ENCODE assay signal across 18 cellular contexts in the genomic region with DNA sequence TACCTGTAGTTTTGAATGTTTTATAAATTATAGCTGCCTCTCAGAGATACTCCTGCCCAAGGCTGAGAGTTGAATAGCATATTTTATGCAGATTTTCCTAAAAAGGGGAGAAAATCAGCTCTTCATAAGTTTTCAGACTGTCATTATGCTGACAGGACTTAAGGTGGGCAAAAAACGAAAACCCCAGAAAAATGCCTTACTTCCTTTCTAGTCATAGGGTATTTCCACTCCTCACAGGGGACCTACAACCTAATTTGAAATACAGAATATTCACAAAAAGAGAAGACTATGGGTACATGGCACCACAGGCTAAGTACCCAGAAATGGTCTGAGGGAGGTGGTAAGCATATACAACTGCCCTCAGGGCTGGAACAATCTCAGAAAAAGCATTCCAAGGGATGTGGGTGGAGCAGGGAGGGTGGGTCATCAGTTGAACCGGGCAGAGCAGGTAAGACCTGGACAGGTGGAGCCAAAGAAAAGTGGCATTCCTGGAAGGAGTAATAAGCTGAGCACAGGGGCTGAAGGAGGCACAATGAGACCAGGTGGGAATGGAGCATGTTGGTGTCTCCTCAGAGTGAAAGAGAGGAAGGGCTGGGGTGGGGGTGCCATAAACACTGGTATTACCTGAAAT. TPM values are rescaled to one million over a fixed set of nuclear protein-coding genes. Genes with fewer than 3 reads are reported as not detected.
DNase-seq lines count a peak whose midpoint lies in the region; ATAC-seq, FAIRE-seq and TF ChIP-seq lines count a peak whose summit lies in the region.
"Had no signal": no experiment of that assay in that cellular context is flagged by ENCODE, and none has a peak within 500 bp of the region (broad histone marks: within the 10 kb centered on the region; RNA-seq: fewer than 3 reads in every experiment).

No MANE protein-coding gene starts in this region.

- dilution Hi-C loops in keratinocyte (cut with MboI; ENCODE audit: extremely low pct_ligation_motif_present, low sequenced_read_pairs): no loop called here

- H3K27me3 Mint-ChIP-seq in activated CD4-positive, alpha-beta memory T cell treated with anti-CD3 and anti-CD28 coated beads for 36 hours: no peaks in the 10 kb centered on the region
- no peaks in the 10 kb centered on the region for H3K27me3 Mint-ChIP-seq in activated CD4-positive, alpha-beta memory T cell treated with anti-CD3 and anti-CD28 coated beads, Interleukin-2, amount 10 ng/mL, durations not matched to agents 7 days and 5 days
- no peaks in the 10 kb centered on the region for H3K27me3 Mint-ChIP-seq in stimulated activated naive CD8-positive, alpha-beta T cell treated with anti-CD3 and anti-CD28 coated beads, Interleukin-15, amount 100 ng/mL, for 72 hours
- H3K27me3 Mint-ChIP-seq: T-cell had no signal

- H3K4me1 ChIP-seq in RWPE2 (ENCODE audit: insufficient read depth, poor library complexity, severe bottlenecking) (peaks cover 62% of the 10 kb centered on the region), keratinocyte (ENCODE audit: control insufficient read depth, extremely low read depth, insufficient read depth, low read length) (peaks cover 64% of the 10 kb centered on the region)
- H3K4me1 ChIP-seq: testis had no signal

- CTCF ChIA-PET in activated CD4-positive, alpha-beta memory T cell treated with anti-CD3 and anti-CD28 coated beads for 36 hours (lab: Charles Lee): no interaction called here
- CTCF ChIA-PET in activated CD4-positive, alpha-beta memory T cell treated with anti-CD3 and anti-CD28 coated beads, Interleukin-2, amount 10 ng/mL, durations not matched to agents 7 days and 5 days (lab: Charles Lee): interaction anchor here (5.4 kb wide), 1 partner anchor 10 kb away, joined by 55 read pairs; the partner anchor contains the start of gene OXSR1

- intact Hi-C loops in activated CD4-positive, alpha-beta memory T cell treated with anti-CD3 and anti-CD28 coated beads for 36 hours (cut with micrococcal nuclease): loop anchor here (1.0 kb wide), 1 partner anchor 11 kb away; the partner anchor contains the start of gene OXSR1

- no peaks in the 10 kb centered on the region for H3K27me3 ChIP-seq in RWPE2 (ENCODE audit: insufficient read depth, poor library complexity, severe bottlenecking)
- no peaks in the 10 kb centered on the region for H3K27me3 ChIP-seq in keratinocyte (ENCODE audit: control insufficient read depth, extremely low read depth, insufficient read depth, low read length)
- H3K27me3 ChIP-seq: neural progenitor cell, testis had no signal

- no peaks in the 10 kb centered on the region for H3K9me3 Mint-ChIP-seq in activated CD4-positive, alpha-beta memory T cell treated with anti-CD3 and anti-CD28 coated beads for 36 hours
- H3K9me3 Mint-ChIP-seq in activated CD4-positive, alpha-beta memory T cell treated with anti-CD3 and anti-CD28 coated beads, Interleukin-2, amount 10 ng/mL, durations not matched to agents 7 days and 5 days: no peaks in the 10 kb centered on the region
- no peaks in the 10 kb centered on the region for H3K9me3 Mint-ChIP-seq in stimulated activated naive CD8-positive, alpha-beta T cell treated with anti-CD3 and anti-CD28 coated beads, Interleukin-15, amount 100 ng/mL, for 72 hours
- H3K9me3 Mint-ChIP-seq: neural progenitor cell, T-cell had no signal

- H3K9me3 ChIP-seq in RWPE2 (ENCODE audit: severe bottlenecking): no peaks in the 10 kb centered on the region
- H3K9me3 ChIP-seq in keratinocyte (ENCODE audit: control insufficient read depth, low read depth, low read length): no peaks in the 10 kb centered on the region
- H3K9me3 ChIP-seq: testis had no signal

- peak overlapping the region; percentile 34 for H3K27ac Mint-ChIP-seq in activated CD4-positive, alpha-beta memory T cell treated with anti-CD3 and anti-CD28 coated beads for 36 hours
- no peak overlapping the region for H3K27ac Mint-ChIP-seq in activated CD4-positive, alpha-beta memory T cell treated with anti-CD3 and anti-CD28 coated beads, Interleukin-2, amount 10 ng/mL, durations not matched to agents 7 days and 5 days
- H3K27ac Mint-ChIP-seq in stimulated activated naive CD8-positive, alpha-beta T cell treated with anti-CD3 and anti-CD28 coated beads, Interleukin-15, amount 100 ng/mL, for 72 hours: peak overlapping the region in 1 of 2 donors; percentile 74
- H3K27ac Mint-ChIP-seq: neural progenitor cell, T-cell had no signal

- POLR2A ChIA-PET in activated CD4-positive, alpha-beta memory T cell treated with anti-CD3 and anti-CD28 coated beads for 36 hours (lab: Charles Lee): interaction anchor here (2.7 kb wide), 1 partner anchor 10 kb away, joined by 17 read pairs; the partner anchor contains the start of gene OXSR1
- POLR2A ChIA-PET in activated CD4-positive, alpha-beta memory T cell treated with anti-CD3 and anti-CD28 coated beads, Interleukin-2, amount 10 ng/mL, durations not matched to agents 7 days and 5 days (lab: Charles Lee): interaction anchor here (0.8 to 12.7 kb wide), 3 partner anchors 10 to 51 kb away, joined by 3 to 116 read pairs (median 109); partner anchors contain the start of genes ACAA1, MYD88 and OXSR1

- TF ChIP-seq CTCF in RWPE2 (IDR thresholded peaks at IDR 0.05; ENCODE audit: poor library complexity, severe bottlenecking) (no peak), keratinocyte (optimal IDR thresholded peaks at IDR 0.05 in 1 of 3, IDR thresholded peaks at IDR 0.05 in 1 of 3, conservative IDR thresholded peaks at IDR 0.05 in 1 of 3; ENCODE audit: extremely low read depth in 1 of 3, insufficient read depth in 2 of 3, low read length in 3 of 3) (no peak)

- peak overlapping the region; percentile 90 for H3K27ac ChIP-seq in RWPE2 (ENCODE audit: poor library complexity, severe bottlenecking)
- H3K27ac ChIP-seq in keratinocyte (ENCODE audit: control insufficient read depth, insufficient read depth, low read length): peak overlapping the region; percentile 89
- H3K27ac ChIP-seq: neural progenitor cell, testis had no signal

- no peaks in the 10 kb centered on the region for H3K9me1 ChIP-seq in keratinocyte (ENCODE audit: control insufficient read depth, extremely low read depth, insufficient read depth, low read length)

- DNase-seq in activated CD4-positive, alpha-beta memory T cell treated with anti-CD3 and anti-CD28 coated beads for 36 hours: no peak
- DNase-seq in activated CD4-positive, alpha-beta memory T cell treated with anti-CD3 and anti-CD28 coated beads, Interleukin-2, amount 10 ng/mL, durations not matched to agents 7 days and 5 days: no peak
- DNase-seq in RWPE2 (ENCODE audit: low spot score): no peak
- peak; percentile 89 for DNase-seq in keratinocyte (ENCODE audit: low read depth, low spot score)
- DNase-seq in stimulated activated naive CD8-positive, alpha-beta T cell treated with anti-CD3 and anti-CD28 coated beads, Interleukin-15, amount 100 ng/mL, for 72 hours: no peak
- DNase-seq in dermis blood vessel endothelial cell: no peak
- DNase-seq in HTR-8/SVneo (ENCODE audit: insufficient read length, low spot score): no peak
- no peak for DNase-seq in RKO (ENCODE audit: low spot score)
- DNase-seq: ACHN; activated CD4-positive, alpha-beta T cell treated with anti-CD3 and anti-CD28 coated beads for 4 hours; activated naive CD4-positive, alpha-beta T cell; COR-L47; glutamatergic neuron; left ventricle myocardium superior; T-cell; testis had no signal

- peak; percentile 79 for FAIRE-seq in keratinocyte (lab: Jason Lieb, UNC)
- FAIRE-seq in HTR-8/SVneo (lab: Jason Lieb, UNC): no peak
- FAIRE-seq: endometrium had no signal

- peaks cover 33% of the 10 kb centered on the region for H3K4me1 Mint-ChIP-seq in activated CD4-positive, alpha-beta memory T cell treated with anti-CD3 and anti-CD28 coated beads for 36 hours (ENCODE audit: low read depth)
- H3K4me1 Mint-ChIP-seq in activated CD4-positive, alpha-beta memory T cell treated with anti-CD3 and anti-CD28 coated beads, Interleukin-2, amount 10 ng/mL, durations not matched to agents 7 days and 5 days: peaks cover 48% of the 10 kb centered on the region
- peaks cover 47% of the 10 kb centered on the region for H3K4me1 Mint-ChIP-seq in stimulated activated naive CD8-positive, alpha-beta T cell treated with anti-CD3 and anti-CD28 coated beads, Interleukin-15, amount 100 ng/mL, for 72 hours
- H3K4me1 Mint-ChIP-seq: neural progenitor cell had no signal

- H3K36me3 Mint-ChIP-seq in activated CD4-positive, alpha-beta memory T cell treated with anti-CD3 and anti-CD28 coated beads for 36 hours: no peaks in the 10 kb centered on the region
- no peaks in the 10 kb centered on the region for H3K36me3 Mint-ChIP-seq in activated CD4-positive, alpha-beta memory T cell treated with anti-CD3 and anti-CD28 coated beads, Interleukin-2, amount 10 ng/mL, durations not matched to agents 7 days and 5 days (ENCODE audit: low read depth)
- H3K36me3 Mint-ChIP-seq: neural progenitor cell, T-cell had no signal

- no peaks in the 10 kb centered on the region for H4K20me1 ChIP-seq in keratinocyte (ENCODE audit: control insufficient read depth, extremely low read depth, insufficient read depth, low read length)

- peak overlapping the region; percentile 68 for H3K4me2 ChIP-seq in keratinocyte (ENCODE audit: control insufficient read depth, extremely low read depth, insufficient read depth, low read depth, low read length)
- H3K4me2 ChIP-seq: neural progenitor cell had no signal

- H3K36me3 ChIP-seq in RWPE2 (ENCODE audit: low read depth) (no peaks in the 10 kb centered on the region), keratinocyte (ENCODE audit: control insufficient read depth in 2 of 2, extremely low read depth in 1 of 2, insufficient read depth in 2 of 2, low read length in 2 of 2) (no peaks in the 10 kb centered on the region)
- H3K36me3 ChIP-seq: neural progenitor cell had no signal

- peak overlapping the region; percentile 52 for H3K9ac ChIP-seq in keratinocyte (ENCODE audit: control insufficient read depth, extremely low read depth, insufficient read depth, low read length)
- H3K9ac ChIP-seq: neural progenitor cell had no signal

- no peak overlapping the region for H3K4me3 Mint-ChIP-seq in activated CD4-positive, alpha-beta memory T cell treated with anti-CD3 and anti-CD28 coated beads for 36 hours
- no peak overlapping the region for H3K4me3 Mint-ChIP-seq in activated CD4-positive, alpha-beta memory T cell treated with anti-CD3 and anti-CD28 coated beads, Interleukin-2, amount 10 ng/mL, durations not matched to agents 7 days and 5 days
- H3K4me3 Mint-ChIP-seq in stimulated activated naive CD8-positive, alpha-beta T cell treated with anti-CD3 and anti-CD28 coated beads, Interleukin-15, amount 100 ng/mL, for 72 hours: peak overlapping the region in 1 of 2 donors; percentile 62
- H3K4me3 Mint-ChIP-seq: neural progenitor cell, T-cell had no signal

- H2AFZ ChIP-seq in keratinocyte (ENCODE audit: control insufficient read depth, low read length): no peak overlapping the region
- H2AFZ ChIP-seq: neural progenitor cell had no signal

- H3K4me3 ChIP-seq in RWPE2 (ENCODE audit: severe bottlenecking): no peak overlapping the region
- H3K4me3 ChIP-seq in keratinocyte (ENCODE audit: control insufficient read depth in 2 of 3, extremely low read depth in 1 of 3, insufficient read depth in 2 of 3, low read depth in 1 of 3, low read length in 3 of 3): peak overlapping the region in 1 of 3 experiments; percentile 9
- H3K4me3 ChIP-seq: neural progenitor cell, testis had no signal

- no peaks in the 10 kb centered on the region for H3K79me2 ChIP-seq in keratinocyte (ENCODE audit: control insufficient read depth, insufficient read depth, low read length)

- ATAC-seq in RWPE2 (ENCODE audit: low read depth): peak; percentile 74
- peak; percentile 69 for ATAC-seq in stimulated activated naive CD8-positive, alpha-beta T cell treated with anti-CD3 and anti-CD28 coated beads, Interleukin-15, amount 100 ng/mL, for 72 hours
- ATAC-seq: T-cell had no signal

RNA-seq across cellular contexts. Expression of gene OXSR1, which starts 10.6 kb away (rescaled TPM):
- total RNA-seq in activated CD4-positive, alpha-beta memory T cell treated with anti-CD3 and anti-CD28 coated beads for 36 hours: 10 to 100 TPM; 47.5 to 48.5 TPM
- 10 to 100 TPM; 67.5 to 71.3 TPM for total RNA-seq in activated CD4-positive, alpha-beta memory T cell treated with anti-CD3 and anti-CD28 coated beads, Interleukin-2, amount 10 ng/mL, durations not matched to agents 7 days and 5 days
- polyA plus RNA-seq in keratinocyte: 60.8 to 77.0 TPM (median 61.9 TPM) in 3 replicates
- 29.8 TPM for polyA plus RNA-seq in keratinocyte (2011; ENCODE audit: low read depth)
- 44.6 and 75.2 TPM in 2 replicates for polyA plus RNA-seq in keratinocyte (2011; cell fraction: cytosol; rRNA removed)
- polyA plus RNA-seq in keratinocyte (2011; cell fraction: nucleus; rRNA removed): 83.6 and 108 TPM in 2 replicates
- 50.3 and 54.7 TPM in 2 replicates for polyA plus RNA-seq in keratinocyte (2012; ENCODE audit: low replicate concordance)
- 31.5 to 73.8 TPM (median 53.2 TPM) in 3 replicates for polyA minus RNA-seq in keratinocyte
- polyA minus RNA-seq in keratinocyte (2011; cell fraction: cytosol; rRNA and poly(A)+ RNA removed): 62.2 TPM
- 59.6 and 108 TPM in 2 replicates for polyA minus RNA-seq in keratinocyte (2011; cell fraction: nucleus; rRNA and poly(A)+ RNA removed)
- total RNA-seq in dermis blood vessel endothelial cell: 35.2 and 41.2 TPM in 2 replicates

RNA-seq across cellular contexts. Expression of gene MYD88, which starts 16.3 kb away (rescaled TPM):
- total RNA-seq in activated CD4-positive, alpha-beta memory T cell treated with anti-CD3 and anti-CD28 coated beads for 36 hours: 10 to 100 TPM; 32.3 to 34.8 TPM
- total RNA-seq in activated CD4-positive, alpha-beta memory T cell treated with anti-CD3 and anti-CD28 coated beads, Interleukin-2, amount 10 ng/mL, durations not matched to agents 7 days and 5 days: 10 to 100 TPM; 87.9 to 91.3 TPM
- 44.0 to 72.8 TPM (median 46.2 TPM) in 3 replicates for polyA plus RNA-seq in keratinocyte
- 52.8 TPM for polyA plus RNA-seq in keratinocyte (2011; ENCODE audit: low read depth)
- polyA plus RNA-seq in keratinocyte (2011; cell fraction: cytosol; rRNA removed): 58.1 and 67.4 TPM in 2 replicates
- 71.4 and 90.1 TPM in 2 replicates for polyA plus RNA-seq in keratinocyte (2011; cell fraction: nucleus; rRNA removed)
- 34.0 and 52.2 TPM in 2 replicates for polyA plus RNA-seq in keratinocyte (2012; ENCODE audit: low replicate concordance)
- polyA minus RNA-seq in keratinocyte: 92.9 to 153 TPM (median 123 TPM) in 3 replicates
- 42.6 TPM for polyA minus RNA-seq in keratinocyte (2011; cell fraction: cytosol; rRNA and poly(A)+ RNA removed)
- polyA minus RNA-seq in keratinocyte (2011; cell fraction: nucleus; rRNA and poly(A)+ RNA removed): 34.7 and 46.8 TPM in 2 replicates
- total RNA-seq in dermis blood vessel endothelial cell: 29.3 and 29.9 TPM in 2 replicates

RNA-seq across cellular contexts. Expression of gene ACAA1, which starts 17.8 kb away (rescaled TPM):
- total RNA-seq in activated CD4-positive, alpha-beta memory T cell treated with anti-CD3 and anti-CD28 coated beads for 36 hours: 10 to 100 TPM; 55.5 to 57.7 TPM
- 10 to 100 TPM; 76.8 to 77.5 TPM for total RNA-seq in activated CD4-positive, alpha-beta memory T cell treated with anti-CD3 and anti-CD28 coated beads, Interleukin-2, amount 10 ng/mL, durations not matched to agents 7 days and 5 days
- 81.4 to 125 TPM (median 85.3 TPM) in 3 replicates for polyA plus RNA-seq in keratinocyte
- polyA plus RNA-seq in keratinocyte (2011; ENCODE audit: low read depth): 29.4 TPM
- polyA plus RNA-seq in keratinocyte (2011; cell fraction: cytosol; rRNA removed): 62.3 and 109 TPM in 2 replicates
- 152 and 169 TPM in 2 replicates for polyA plus RNA-seq in keratinocyte (2011; cell fraction: nucleus; rRNA removed)
- 47.3 and 77.6 TPM in 2 replicates for polyA plus RNA-seq in keratinocyte (2012; ENCODE audit: low replicate concordance)
- polyA minus RNA-seq in keratinocyte: 58.6 to 84.3 TPM (median 73.0 TPM) in 3 replicates
- polyA minus RNA-seq in keratinocyte (2011; cell fraction: cytosol; rRNA and poly(A)+ RNA removed): 81.5 TPM
- polyA minus RNA-seq in keratinocyte (2011; cell fraction: nucleus; rRNA and poly(A)+ RNA removed): 42.1 and 47.1 TPM in 2 replicates
- 27.2 and 42.5 TPM in 2 replicates for total RNA-seq in dermis blood vessel endothelial cell
